9 cellular contexts compared by ENCODE assay signal in the genomic region with DNA sequence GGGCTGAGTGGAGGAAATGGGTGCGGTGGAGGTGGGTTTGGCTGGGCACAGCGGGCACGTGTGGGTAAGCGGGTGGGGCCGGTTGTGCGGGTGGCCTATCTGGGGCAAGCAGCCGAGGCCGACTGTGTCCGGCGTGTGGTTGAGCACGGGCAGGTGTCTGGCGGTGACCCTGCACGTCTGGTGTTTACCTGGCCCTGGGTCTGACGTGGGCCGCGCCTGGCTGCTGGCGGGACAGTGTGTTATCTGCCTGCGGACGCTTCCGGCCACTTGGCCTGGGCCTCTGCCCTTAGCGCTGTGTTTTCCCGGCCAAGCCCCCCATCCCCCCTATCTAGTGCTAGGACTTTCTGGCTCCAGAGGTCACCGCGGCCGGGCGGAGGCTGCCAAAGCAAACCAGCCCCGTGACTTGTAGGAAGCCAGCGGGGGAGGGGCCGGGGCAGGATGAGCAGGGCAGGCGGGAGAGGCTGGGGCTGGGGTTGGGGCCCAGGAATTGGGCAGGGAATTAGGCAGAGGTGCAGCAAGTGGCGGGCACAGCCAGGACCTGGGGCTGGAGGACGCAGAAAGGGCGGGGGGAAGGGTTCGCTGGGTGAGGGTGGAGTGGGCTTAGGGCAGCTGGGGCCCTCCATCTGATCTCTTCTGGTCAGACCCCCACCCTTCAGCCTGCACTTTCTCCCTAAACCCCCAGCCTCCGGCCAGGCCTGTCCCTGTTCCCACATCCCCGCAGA. TPM values are rescaled to one million over a fixed set of nuclear protein-coding genes. Genes with fewer than 3 reads are reported as not detected.
A peak's percentile ranks its signal among the peaks of the same experiment; 100 is the strongest.
DNase-seq lines count a peak whose midpoint lies in the region; ATAC-seq and TF ChIP-seq lines count a peak whose summit lies in the region.
"Had no signal": no experiment of that assay in that cellular context is flagged by ENCODE, and none has a peak within 500 bp of the region (broad histone marks: within the 10 kb centered on the region; RNA-seq: fewer than 3 reads in every experiment).

No MANE protein-coding gene starts in this region.

- TF ChIP-seq CTCF in heart left ventricle (IDR thresholded peaks at IDR 0.05) (no peak), ovary (IDR thresholded peaks at IDR 0.05) (no peak)

- peaks cover 31% of the 10 kb centered on the region for H3K4me1 Mint-ChIP-seq in activated CD8-positive, alpha-beta T cell treated with anti-CD3 and anti-CD28 coated beads, Interleukin-2, amount 10 ng/mL, durations not matched to agents 7 days and 5 days (ENCODE audit: low read depth)

- H3K27me3 ChIP-seq in heart left ventricle (no peaks in the 10 kb centered on the region), ovary (no peaks in the 10 kb centered on the region)

- peaks cover 0 to 57% (median 44%) of the 10 kb centered on the region in 12 donors for H3K4me1 ChIP-seq in heart left ventricle
- H3K4me1 ChIP-seq in ovary (ENCODE audit: insufficient read depth) = peaks cover 18% of the 10 kb centered on the region
- H3K4me1 ChIP-seq: HAP-1 had no signal

- no peaks in the 10 kb centered on the region for H3K9me3 ChIP-seq in heart left ventricle
- no peaks in the 10 kb centered on the region for H3K9me3 ChIP-seq in ovary
- H3K9me3 ChIP-seq: HAP-1 had no signal

- H3K4me3 Mint-ChIP-seq in activated CD8-positive, alpha-beta T cell treated with anti-CD3 and anti-CD28 coated beads, Interleukin-2, amount 10 ng/mL, durations not matched to agents 7 days and 5 days = peak overlapping the region; percentile 38

- DNase-seq in ELF-1 (ENCODE audit: low read depth, low spot score) = peak; percentile 79
- no peak for DNase-seq in activated CD8-positive, alpha-beta T cell treated with anti-CD3 and anti-CD28 coated beads, Interleukin-2, amount 10 ng/mL, durations not matched to agents 7 days and 5 days
- DNase-seq in heart left ventricle = peak; percentile 91 to 98 (median 93)
- DNase-seq in ovary = peak; percentile 89 to 98 (median 93)
- no peak for DNase-seq in H4 (ENCODE audit: low spot score)
- DNase-seq in GOT3 (lab: John Stamatoyannopoulos, UW) = no peak
- DNase-seq in NCI-H446 (lab: John Stamatoyannopoulos, UW) = no peak
- no peak for DNase-seq in activated CD4-positive, CD25-positive, alpha-beta regulatory T cell (lab: John Stamatoyannopoulos, UW)

- WGBS in heart left ventricle, 4 donors = 8 to 16% (median 9%) methylated on average over 23 to 36 of the region's 36 CpGs
- 14 to 16% (median 16%) methylated on average over 33 to 36 of the region's 36 CpGs for WGBS in ovary, 3 donors

- H3K4me3 ChIP-seq in heart left ventricle = peak overlapping the region in 10 of 12 donors; percentile 2 to 50 (median 28)
- no peak overlapping the region for H3K4me3 ChIP-seq in ovary
- H3K4me3 ChIP-seq: HAP-1 had no signal

- peak; percentile 74 for TF ChIP-seq EP300 in ovary (IDR thresholded peaks at IDR 0.05)

- POLR2A ChIA-PET in activated CD8-positive, alpha-beta T cell treated with anti-CD3 and anti-CD28 coated beads, Interleukin-2, amount 10 ng/mL, durations not matched to agents 7 days and 5 days (lab: Charles Lee) = no interaction called here

- no peak for ATAC-seq in activated CD8-positive, alpha-beta T cell treated with anti-CD3 and anti-CD28 coated beads, Interleukin-2, amount 10 ng/mL, durations not matched to agents 7 days and 5 days
- ATAC-seq in heart left ventricle = peak; percentile 81 to 92 (median 86)

- H3K36me3 Mint-ChIP-seq in activated CD8-positive, alpha-beta T cell treated with anti-CD3 and anti-CD28 coated beads, Interleukin-2, amount 10 ng/mL, durations not matched to agents 7 days and 5 days (ENCODE audit: low read depth) = no peaks in the 10 kb centered on the region

- CTCF ChIA-PET in activated CD8-positive, alpha-beta T cell treated with anti-CD3 and anti-CD28 coated beads, Interleukin-2, amount 10 ng/mL, durations not matched to agents 7 days and 5 days (lab: Charles Lee) = no interaction called here

- peaks cover 15% of the 10 kb centered on the region for H3K27me3 Mint-ChIP-seq in activated CD8-positive, alpha-beta T cell treated with anti-CD3 and anti-CD28 coated beads, Interleukin-2, amount 10 ng/mL, durations not matched to agents 7 days and 5 days (ENCODE audit: low read depth)

- H3K36me3 ChIP-seq in heart left ventricle (peaks cover 0 to 5% (median 0%) of the 10 kb centered on the region in 9 donors), ovary (no peaks in the 10 kb centered on the region)
- H3K36me3 ChIP-seq: HAP-1 had no signal

- H3K27ac Mint-ChIP-seq in activated CD8-positive, alpha-beta T cell treated with anti-CD3 and anti-CD28 coated beads, Interleukin-2, amount 10 ng/mL, durations not matched to agents 7 days and 5 days = no peak overlapping the region

- TF ChIP-seq POLR2A in heart left ventricle (IDR thresholded peaks at IDR 0.05) = peak in 1 of 2 donors; percentile 31
- no peak for TF ChIP-seq POLR2A in ovary (IDR thresholded peaks at IDR 0.05)

- intact Hi-C loops in heart left ventricle (cut with DNase I) (loop anchor here in 2 of 10 donors (10.0 kb wide), 2 partner anchors 94 to 224 kb away; partner anchors contain the start of genes FXYD1 (in 1 of the 2), LGI4 (in 1 of the 2) and USF2 (in 1 of the 2)), ovary (cut with DNase I) (no loop called here)

- peak overlapping the region; percentile 39 to 92 (median 78) for H3K27ac ChIP-seq in heart left ventricle
- peak overlapping the region; percentile 33 to 82 for H3K27ac ChIP-seq in ovary

- H3K9me3 Mint-ChIP-seq in activated CD8-positive, alpha-beta T cell treated with anti-CD3 and anti-CD28 coated beads, Interleukin-2, amount 10 ng/mL, durations not matched to agents 7 days and 5 days (ENCODE audit: insufficient read depth) = no peaks in the 10 kb centered on the region

RNA-seq across cellular contexts. Expression of gene HPN, which starts 0.5 kb away (rescaled TPM):
- total RNA-seq in activated CD8-positive, alpha-beta T cell treated with anti-CD3 and anti-CD28 coated beads, Interleukin-2, amount 10 ng/mL, durations not matched to agents 7 days and 5 days = not detected
- total RNA-seq in heart left ventricle = 10 to 100 TPM in 1 of 9 donors, 1 to 10 TPM in 8; 1.1 to 13.4 (median 3.3) TPM
- polyA plus RNA-seq in heart left ventricle = 1 to 10 TPM in 1 of 2 donors, under 1 TPM in 1; 0.80 to 1.4 TPM
- 10 to 100 TPM in 1 of 7 donors, 1 to 10 TPM in 5, under 1 TPM in 1; 0.45 to 21.1 (median 3.8) TPM for total RNA-seq in ovary
- polyA plus RNA-seq in ovary = under 1 TPM in 1 of 2 donors, not detected in 1; 0.42 TPM
- total RNA-seq in H4 (2014; rRNA removed; shearing (Covaris generic)) = not detected in 2 replicates

RNA-seq across cellular contexts. Expression of gene SCN1B, which starts 10.7 kb away (rescaled TPM):
- under 1 TPM; 0.37 to 0.57 TPM for total RNA-seq in activated CD8-positive, alpha-beta T cell treated with anti-CD3 and anti-CD28 coated beads, Interleukin-2, amount 10 ng/mL, durations not matched to agents 7 days and 5 days
- 10 to 100 TPM; 22.1 to 68.3 (median 32.4) TPM for total RNA-seq in heart left ventricle
- 10 to 100 TPM; 19.7 to 64.4 TPM for polyA plus RNA-seq in heart left ventricle
- 10 to 100 TPM in 3 of 7 donors, 1 to 10 TPM in 3, under 1 TPM in 1; 0.83 to 13.9 (median 5.7) TPM for total RNA-seq in ovary
- 10 to 100 TPM in 1 of 2 donors, 1 to 10 TPM in 1; 3.6 to 10.6 TPM for polyA plus RNA-seq in ovary
- 9.3 and 9.5 TPM in 2 replicates for total RNA-seq in H4 (2014; rRNA removed; shearing (Covaris generic))

RNA-seq across cellular contexts. Expression of gene GRAMD1A, which starts 40.9 kb away (rescaled TPM):
- total RNA-seq in activated CD8-positive, alpha-beta T cell treated with anti-CD3 and anti-CD28 coated beads, Interleukin-2, amount 10 ng/mL, durations not matched to agents 7 days and 5 days = 10 to 100 TPM; 76.2 to 81.8 TPM
- total RNA-seq in heart left ventricle (10 to 100 TPM; 21.8 to 64.5 (median 29.0) TPM), ovary (10 to 100 TPM; 58.3 to 93.7 (median 72.7) TPM)
- polyA plus RNA-seq in heart left ventricle (10 to 100 TPM; 31.3 to 36.3 TPM), ovary (10 to 100 TPM; 44.5 to 71.6 TPM)
- 21.3 and 22.0 TPM in 2 replicates for total RNA-seq in H4 (2014; rRNA removed; shearing (Covaris generic))

Comparison
In these comparisons a context has a peak if more than half of its experiments do, and no peak if none do; other contexts are left out.
1. DNase-seq: peak in ELF-1 (single experiment), heart left ventricle (5 of 5) and ovary (5 of 5); none in activated CD8-positive, alpha-beta T cell treated with anti-CD3 and anti-CD28 coated beads, Interleukin-2, amount 10 ng/mL, durations not matched to agents 7 days and 5 days (single experiment), H4 (single experiment), GOT3 (single experiment), NCI-H446 (0 of 2) and activated CD4-positive, CD25-positive, alpha-beta regulatory T cell (0 of 4).